In genomic region chr4:10461850-10462400, GRCh38 we compare ENCODE assay signal across 10 cellular contexts.
DNase-seq lines count a peak whose midpoint lies in the region.
"Had no signal": no experiment of that assay in that cellular context is flagged by ENCODE, and none has a peak within 500 bp of the region (broad histone marks: within the 10 kb centered on the region; RNA-seq: fewer than 3 reads in every experiment).

No MANE protein-coding gene starts in this region.

- H3K9me3 Mint-ChIP-seq in T-helper 2 cell treated with Interferon-gamma antibody and Interleukin-4, amounts not matched to agents 5 μg/mL and 100 μg/mL, for 36 hours = no peaks in the 10 kb centered on the region

- H3K36me3 ChIP-seq in adipocyte (ENCODE audit: control insufficient read depth, insufficient read depth, low read length, severe bottlenecking) = no peaks in the 10 kb centered on the region
- H3K36me3 ChIP-seq in iPS-20b (ENCODE audit: insufficient read depth, low read depth, low read length) = no peaks in the 10 kb centered on the region

- H3K27ac Mint-ChIP-seq in T-helper 2 cell treated with Interferon-gamma antibody and Interleukin-4, amounts not matched to agents 5 μg/mL and 100 μg/mL, for 36 hours = no peak overlapping the region

- H3K9me3 ChIP-seq in adipocyte (ENCODE audit: control insufficient read depth, low read length) (peaks cover 8% of the 10 kb centered on the region), iPS-20b (ENCODE audit: insufficient read depth, low read depth, low read length) (no peaks in the 10 kb centered on the region)

- peaks cover 43% of the 10 kb centered on the region for H3K27me3 ChIP-seq in adipocyte (replicated peaks; ENCODE audit: control insufficient read depth, insufficient read depth, low read length)
- H3K27me3 ChIP-seq in iPS-20b (ENCODE audit: insufficient read depth, low read length) = peaks cover 76% of the 10 kb centered on the region

- peaks cover 43% of the 10 kb centered on the region for H3K27me3 Mint-ChIP-seq in T-helper 2 cell treated with Interferon-gamma antibody and Interleukin-4, amounts not matched to agents 5 μg/mL and 100 μg/mL, for 36 hours (ENCODE audit: low read depth)

- DNase-seq in T-helper 2 cell treated with Interferon-gamma antibody and Interleukin-4, amounts not matched to agents 5 μg/mL and 100 μg/mL, for 36 hours (ENCODE audit: low spot score) = no peak
- DNase-seq in T-helper 2 cell (no peak), adipocyte (ENCODE audit: low read depth) (no peak), T1000 (lab: John Stamatoyannopoulos, UW) (no peak), AG08396 (ENCODE audit: low spot score) (no peak), AML-193 (lab: John Stamatoyannopoulos, UW) (no peak)
- DNase-seq: NCI-H2029 treated with DMSO at 0.1 percent for 48 hours had no signal

- H3K4me3 Mint-ChIP-seq in T-helper 2 cell treated with Interferon-gamma antibody and Interleukin-4, amounts not matched to agents 5 μg/mL and 100 μg/mL, for 36 hours = peak overlapping the region; percentile 78

- no peaks in the 10 kb centered on the region for H3K36me3 Mint-ChIP-seq in T-helper 2 cell treated with Interferon-gamma antibody and Interleukin-4, amounts not matched to agents 5 μg/mL and 100 μg/mL, for 36 hours (ENCODE audit: low read depth)

- H3K4me3 ChIP-seq in adipocyte (ENCODE audit: low read length) (peak overlapping the region; percentile 70), iPS-20b (ENCODE audit: low read length) (peak overlapping the region; percentile 77), skin epidermis (peak overlapping the region in 5 of 7 experiments; percentile 6 to 33 (median 14))
- H3K4me3 ChIP-seq: SK-N-MC had no signal

- no peaks in the 10 kb centered on the region for H3K4me1 ChIP-seq in adipocyte (ENCODE audit: control insufficient read depth, insufficient read depth, low read length)
- no peaks in the 10 kb centered on the region for H3K4me1 ChIP-seq in iPS-20b (ENCODE audit: insufficient read depth, low read length)

- no peak overlapping the region for H3K27ac ChIP-seq in iPS-20b (ENCODE audit: low read length)
- H3K27ac ChIP-seq in skin epidermis = no peak overlapping the region
- H3K27ac ChIP-seq: SK-N-MC had no signal

- H3K4me1 Mint-ChIP-seq in T-helper 2 cell treated with Interferon-gamma antibody and Interleukin-4, amounts not matched to agents 5 μg/mL and 100 μg/mL, for 36 hours (ENCODE audit: low read depth) = peaks cover 14% of the 10 kb centered on the region

- H3K9ac ChIP-seq in adipocyte (ENCODE audit: low read length) = no peak overlapping the region
- peak overlapping the region; percentile 42; the same call in 1 of the 2 replicates for H3K9ac ChIP-seq in iPS-20b (ENCODE audit: low read depth, low read length)

Comparison
In these comparisons a context has a peak if more than half of its experiments do, and no peak if none do; other contexts are left out.
1. H3K4me3 ChIP-seq: peak in every context shown above with its lines; median percentile 77 in iPS-20b; 70 in adipocyte; 14 in skin epidermis.